In the genomic region with DNA sequence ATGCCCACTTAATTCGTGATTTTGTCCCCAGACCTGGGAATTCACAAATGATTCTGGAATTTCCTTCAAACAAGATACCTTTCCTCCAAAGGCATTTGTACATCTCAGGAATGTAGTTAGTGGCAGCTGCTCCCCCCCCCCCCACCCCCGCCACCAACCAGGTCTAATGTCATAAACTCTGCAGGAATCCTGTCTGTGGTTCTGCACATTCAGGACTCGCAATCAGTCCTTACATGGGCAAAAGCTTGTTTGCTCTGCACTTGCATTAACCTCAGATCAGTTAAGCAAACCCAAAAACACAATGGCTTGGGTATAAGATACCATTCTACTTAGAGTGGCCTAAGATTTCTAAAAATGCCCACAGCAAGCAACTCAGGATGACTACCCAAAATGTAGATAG, we compare ENCODE assay signal across 2 cellular contexts.
TF ChIP-seq lines count a peak whose summit lies in the region.

No MANE protein-coding gene starts in this region.

TF ChIP-seq in SK-N-SH, 30 proteins besides CTCF, POLR2A, EP300 and RAD21:
- no peak for TF ChIP-seq SIN3A (IDR thresholded peaks at IDR 0.05; ENCODE audit: borderline replicate concordance, low read depth, low read length)
- TF ChIP-seq CHD2 (IDR thresholded peaks at IDR 0.05; ENCODE audit: low read length, partially characterized antibody), result no peak
- TF ChIP-seq MXI1 (IDR thresholded peaks at IDR 0.05; ENCODE audit: low read depth, low read length), result no peak
- TF ChIP-seq YY1 (IDR thresholded peaks at IDR 0.05; ENCODE audit: low read depth), result no peak
- no peak for TF ChIP-seq RFX5 (IDR thresholded peaks at IDR 0.05; ENCODE audit: low read length)
- 0 out of 2 replicates have a peak, but pooled peaks have one; percentile 47 for TF ChIP-seq RXRA (IDR thresholded peaks at IDR 0.05; ENCODE audit: borderline replicate concordance, low read depth)
- no peak for TF ChIP-seq FOXJ3 (CRISPR knock-in tag; IDR thresholded peaks at IDR 0.05)

TF ChIP-seq in HepG2, 621 proteins besides CTCF, POLR2A, EP300 and RAD21:
- TF ChIP-seq AKAP8 (CRISPR knock-in tag; IDR thresholded peaks at IDR 0.05) (no peak), JUN (CRISPR knock-in tag; IDR thresholded peaks at IDR 0.05) (no peak), ERF (CRISPR knock-in tag; IDR thresholded peaks at IDR 0.05) (no peak), ZNF644 (CRISPR knock-in tag; IDR thresholded peaks at IDR 0.05; ENCODE audit: low read depth) (no peak), NFYC (CRISPR knock-in tag; IDR thresholded peaks at IDR 0.05) (no peak), ZNF709 (CRISPR knock-in tag; IDR thresholded peaks at IDR 0.05) (no peak)
TF ChIP-seq in HepG2: peak in this region for 0.
